In genomic region chr11:9137293-9138132, GRCh38 we compare ENCODE assay signal across 8 cellular contexts. TPM values are rescaled to one million over a fixed set of nuclear protein-coding genes. Genes with fewer than 3 reads are reported as not detected.
DNase-seq lines count a peak whose midpoint lies in the region; ATAC-seq and TF ChIP-seq lines count a peak whose summit lies in the region.

No MANE protein-coding gene starts in this region.

- CTCF ChIA-PET in A673 (lab: Charles Lee) = interaction anchor here (0.6 to 2.0 kb wide), 6 partner anchors 13 to 1009 kb away, joined by 3 to 33 read pairs (median 4); no protein-coding TSS in a partner anchor
- CTCF ChIA-PET in activated CD4-positive, alpha-beta T cell treated with anti-CD3 and anti-CD28 coated beads for 36 hours (lab: Charles Lee) = interaction anchor here (0.5 to 5.1 kb wide), 51 partner anchors 8 to 890 kb away, joined by 3 to 124 read pairs (median 4); no protein-coding TSS in a partner anchor

- no peaks in the 10 kb centered on the region for H3K9me3 Mint-ChIP-seq in activated CD4-positive, alpha-beta T cell treated with anti-CD3 and anti-CD28 coated beads for 36 hours (ENCODE audit: low read depth)
- H3K9me3 Mint-ChIP-seq in chondrocyte (ENCODE audit: low read depth) = no peaks in the 10 kb centered on the region

- TF ChIP-seq CTCF in A673 (conservative IDR thresholded peaks at IDR 0.05; ENCODE audit: low read depth, low read length) = peak; percentile 90
- peak; percentile 91 for TF ChIP-seq CTCF in chondrocyte (IDR thresholded peaks at IDR 0.05)
- peak; percentile 89 to 97 for TF ChIP-seq CTCF in left lung (IDR thresholded peaks at IDR 0.05)

- BruUV-seq in A673 (replicated peaks; lab: Mats Ljungman, UMichigan) = no TSS peak

- intact Hi-C loops in A673 (cut with micrococcal nuclease; ENCODE audit: unreplicated experiment) (loop anchor here (2.0 kb wide), 2 partner anchors 123 to 223 kb away; no protein-coding TSS in a partner anchor), left lung (cut with DNase I) (loop anchor here in 1 of 2 donors (10.0 kb wide), 1 partner anchor 123 kb away; no protein-coding TSS in a partner anchor)
- intact Hi-C loops in activated CD4-positive, alpha-beta T cell treated with anti-CD3 and anti-CD28 coated beads for 36 hours (cut with DNase I, micrococcal nuclease) = loop anchor here (1.0 to 10.0 kb wide), 9 partner anchors 75 to 455 kb away; partner anchors contain the start of genes NRIP3 (in 2 of the 2), RPL27A (in 2 of the 2), TRIM66 (in 2 of the 2) and TMEM9B (in 1 of the 2)

- no peaks in the 10 kb centered on the region for H3K27me3 Mint-ChIP-seq in activated CD4-positive, alpha-beta T cell treated with anti-CD3 and anti-CD28 coated beads for 36 hours
- no peaks in the 10 kb centered on the region for H3K27me3 Mint-ChIP-seq in chondrocyte (ENCODE audit: low read depth)

- H3K27ac ChIP-seq in A673 (ENCODE audit: low read depth, low read length, poor library complexity, severe bottlenecking) = no peak overlapping the region
- peak overlapping the region; percentile 29 to 33 for H3K27ac ChIP-seq in left lung

- POLR2A ChIA-PET in A673 (lab: Charles Lee; ENCODE audit: low non-redundant PET) = interaction anchor here (0.5 kb wide), 1 partner anchor 1536 kb away, joined by 3 read pairs; no protein-coding TSS in a partner anchor
- POLR2A ChIA-PET in activated CD4-positive, alpha-beta T cell treated with anti-CD3 and anti-CD28 coated beads for 36 hours (lab: Charles Lee) = interaction anchor here (0.6 to 1.1 kb wide), 3 partner anchors 120 to 178 kb away, joined by 3 to 4 read pairs (median 3); no protein-coding TSS in a partner anchor

- no peaks in the 10 kb centered on the region for H3K9me3 ChIP-seq in A673 (ENCODE audit: low read depth, low read length, poor library complexity, severe bottlenecking)
- H3K9me3 ChIP-seq in left lung = no peaks in the 10 kb centered on the region

- ATAC-seq in GM18861 (IDR thresholded peaks at IDR 0.05; ENCODE audit: unreplicated experiment) = peak; percentile 82
- peak; percentile 82 for ATAC-seq in HG03139 (IDR thresholded peaks at IDR 0.05; ENCODE audit: unreplicated experiment)
- ATAC-seq in activated CD4-positive, alpha-beta T cell treated with anti-CD3 and anti-CD28 coated beads for 36 hours = peak; percentile 88
- peak; percentile 96 for ATAC-seq in left lung

- H3K4me3 Mint-ChIP-seq in activated CD4-positive, alpha-beta T cell treated with anti-CD3 and anti-CD28 coated beads for 36 hours = no peak overlapping the region
- H3K4me3 Mint-ChIP-seq in chondrocyte (ENCODE audit: unreplicated experiment) = no peak overlapping the region

- H3K4me3 ChIP-seq in A673 (ENCODE audit: low read depth, low read length, poor library complexity, severe bottlenecking) (no peak overlapping the region), left lung (no peak overlapping the region)

- H3K27ac Mint-ChIP-seq in activated CD4-positive, alpha-beta T cell treated with anti-CD3 and anti-CD28 coated beads for 36 hours = peak overlapping the region; percentile 79
- peak overlapping the region; percentile 15 for H3K27ac Mint-ChIP-seq in chondrocyte (ENCODE audit: unreplicated experiment)

- H3K4me1 ChIP-seq in A673 (ENCODE audit: insufficient read depth, low read length, poor library complexity, severe bottlenecking) (peaks cover 24% of the 10 kb centered on the region), left lung (peaks cover 9 to 28% of the 10 kb centered on the region in 2 donors)

- H3K36me3 ChIP-seq in A673 (ENCODE audit: insufficient read depth, low read length, poor library complexity, severe bottlenecking) (peaks cover 25% of the 10 kb centered on the region), left lung (peaks cover 0 to 65% of the 10 kb centered on the region in 2 donors)

- peaks cover 5% of the 10 kb centered on the region for H3K36me3 Mint-ChIP-seq in activated CD4-positive, alpha-beta T cell treated with anti-CD3 and anti-CD28 coated beads for 36 hours (ENCODE audit: low read depth)
- peaks cover 33% of the 10 kb centered on the region for H3K36me3 Mint-ChIP-seq in chondrocyte (ENCODE audit: low read depth)

- peaks cover 35% of the 10 kb centered on the region for H3K4me1 Mint-ChIP-seq in activated CD4-positive, alpha-beta T cell treated with anti-CD3 and anti-CD28 coated beads for 36 hours
- peaks cover 29% of the 10 kb centered on the region for H3K4me1 Mint-ChIP-seq in chondrocyte (ENCODE audit: low read depth)

- H3K27me3 ChIP-seq in A673 (replicated peaks; ENCODE audit: insufficient read depth, low read depth, low read length, poor library complexity) (no peaks in the 10 kb centered on the region), left lung (no peaks in the 10 kb centered on the region)

- DNase-seq in A673 (ENCODE audit: low spot score) (peak; percentile 79), NCI-H446 (lab: John Stamatoyannopoulos, UW) (peak; percentile 48 to 81), chondrocyte (ENCODE audit: low spot score) (no peak), left lung (peak; percentile 72 to 88)
- DNase-seq in activated CD4-positive, alpha-beta T cell treated with anti-CD3 and anti-CD28 coated beads for 36 hours = peak; percentile 86
- DNase-seq in stimulated activated CD4-positive, alpha-beta T cell treated with anti-CD3 and anti-CD28 coated beads, TNF-alpha, amount 100 ng/mL, for 24 hours (ENCODE audit: low read depth in 3 of 3) = peak; percentile 47 to 71 (median 50)

RNA-seq across cellular contexts. Expression of gene SCUBE2, which starts 46.1 kb away (rescaled TPM):
- total RNA-seq in A673 (2021) = 1.1 and 1.4 TPM in 2 replicates
- total RNA-seq in activated CD4-positive, alpha-beta T cell treated with anti-CD3 and anti-CD28 coated beads for 36 hours = not detected
- 2.0 to 5.0 TPM (median 4.6 TPM) in 3 replicates for total RNA-seq in chondrocyte
- total RNA-seq in left lung = 1 to 10 TPM; 2.7 to 3.9 TPM
